ENCODE assay signal across 32 cellular contexts in the genomic region with DNA sequence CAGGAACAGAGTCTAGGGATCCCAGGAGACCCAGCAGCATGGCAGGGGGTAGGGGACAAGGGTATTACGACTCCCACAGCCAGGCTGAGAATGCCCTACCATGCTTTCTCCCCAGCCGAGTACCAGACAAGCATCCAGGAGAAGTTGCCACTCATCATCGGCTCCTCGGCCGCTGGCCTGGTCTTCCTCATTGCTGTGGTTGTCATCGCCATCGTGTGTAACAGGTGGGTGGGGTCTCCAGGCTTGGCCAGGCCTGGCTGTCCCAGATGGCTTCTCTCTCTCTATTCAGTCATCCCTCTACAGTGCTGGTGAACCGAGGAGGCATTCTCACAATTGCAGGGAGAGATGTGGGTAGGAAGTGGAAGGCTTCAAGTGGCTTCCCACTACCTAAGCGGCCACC.
"Had no signal": no experiment of that assay in that cellular context is flagged by ENCODE, and none has a peak within 500 bp of the region (broad histone marks: within the 10 kb centered on the region; RNA-seq: fewer than 3 reads in every experiment).

No MANE protein-coding gene starts in this region.

- DNase-seq: activated B cell treated with CpG ODN at 0.5 μM for 24 hours; activated CD4-positive, alpha-beta memory T cell treated with anti-CD3 and anti-CD28 coated beads for 36 hours; activated CD4-positive, alpha-beta T cell treated with anti-CD3 and anti-CD28 coated beads for 4 hours; activated CD4-positive, alpha-beta T cell treated with anti-CD3 and anti-CD28 coated beads, Interleukin-2, amount 10 ng/mL, durations not matched to agents 24 days and 14 days; activated CD4-positive, alpha-beta T cell treated with anti-CD3 and anti-CD28 coated beads, Interleukin-2, amount 50 U/mL, for 1 hour; activated CD4-positive, alpha-beta T cell treated with anti-CD3 and anti-CD28 coated beads, Interleukin-2, amount 50 U/mL, for 4 hours; activated CD4-positive, CD25-positive, alpha-beta regulatory T cell treated with anti-CD3 and anti-CD28 coated beads, Interleukin-2, amount 50 U/mL, for 72 hours; activated CD8-positive, alpha-beta memory T cell treated with anti-CD3 and anti-CD28 coated beads, Interleukin-2, amount 50 U/mL, for 4 hours; activated CD8-positive, alpha-beta T cell treated with anti-CD3 and anti-CD28 coated beads for 36 hours; activated effector memory CD4-positive, alpha-beta T cell treated with anti-CD3 and anti-CD28 coated beads, Interleukin-2, amount 50 U/mL, for 16 hours; activated gamma-delta T cell treated with Interleukin-2 at 50 U/mL for 16 hours; activated naive CD4-positive, alpha-beta T cell; activated naive CD4-positive, alpha-beta T cell treated with anti-CD3 and anti-CD28 coated beads for 36 hours; activated naive CD4-positive, alpha-beta T cell treated with anti-CD3 and anti-CD28 coated beads, Interleukin-2, amount 50 U/mL, for 16 hours; activated naive CD8-positive, alpha-beta T cell treated with anti-CD3 and anti-CD28 coated beads for 36 hours; activated T-cell treated with anti-CD3 and anti-CD28 coated beads for 4 hours; activated T-cell treated with anti-CD3 and anti-CD28 coated beads, Interleukin-2, amount 50 U/mL, for 1 hour; activated T-cell treated with anti-CD3 and anti-CD28 coated beads, Interleukin-2, amount 50 U/mL, for 4 hours; activated T-cell treated with anti-CD3 and anti-CD28 coated beads, Interleukin-2, amount 50 U/mL, for 72 hours; adrenal gland; amniotic stem cell; aorta; body of pancreas; brain microvascular endothelial cell; central memory CD4-positive, alpha-beta T cell; T-helper 1 cell; T-helper 2 cell; T-helper 9 cell had no signal

- H3K36me3 ChIP-seq: adrenal gland, breast epithelium had no signal

- ATAC-seq: activated CD8-positive, alpha-beta T cell treated with anti-CD3 and anti-CD28 coated beads for 36 hours; activated naive CD4-positive, alpha-beta T cell treated with anti-CD3 and anti-CD28 coated beads, Interleukin-2, amount 50 U/mL, for 72 hours; activated T-cell treated with anti-CD3 and anti-CD28 coated beads, Interleukin-2, amount 50 U/mL, for 4 hours; activated T-cell treated with anti-CD3 and anti-CD28 coated beads, Interleukin-2, amount 50 U/mL, for 72 hours; activated T-helper 17 cell treated with anti-CD3 and anti-CD28 coated beads, Interleukin-2, amount 50 U/mL, for 72 hours; body of pancreas had no signal

- H3K4me3 ChIP-seq: adrenal gland, body of pancreas, breast epithelium had no signal

- H3K9me3 ChIP-seq: adrenal gland, body of pancreas, breast epithelium had no signal

- H3K27me3 ChIP-seq: adrenal gland, body of pancreas, brain microvascular endothelial cell, breast epithelium had no signal

- H3K4me1 ChIP-seq: adrenal gland, body of pancreas, breast epithelium had no signal

- H3K27ac ChIP-seq: adrenal gland, body of pancreas, brain microvascular endothelial cell, breast epithelium, VCaP had no signal
